In the genomic region with DNA sequence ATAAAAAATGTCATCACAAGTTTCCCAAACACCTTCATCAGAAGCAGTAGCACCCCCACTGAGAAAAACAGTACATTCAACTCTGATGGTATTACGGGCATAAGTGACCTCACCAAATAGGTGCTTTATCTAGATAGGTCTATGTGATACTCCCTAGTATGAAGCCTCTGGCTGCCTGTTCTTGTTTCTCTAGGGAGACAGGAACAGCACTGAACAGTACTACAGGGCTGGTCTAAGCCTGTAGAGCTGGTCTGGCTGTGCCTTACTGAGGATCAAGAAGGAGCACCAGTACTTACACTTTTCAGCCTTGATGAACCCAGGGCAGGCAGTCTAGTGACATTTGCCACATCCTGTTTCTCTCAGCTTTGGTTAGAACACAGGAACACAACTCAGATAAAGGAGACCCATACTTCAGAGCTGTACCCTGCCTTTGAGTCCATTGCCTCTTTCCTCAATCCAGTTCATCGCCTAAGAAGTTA, we compare ENCODE assay signal across 8 cellular contexts. TPM values are rescaled to one million over a fixed set of nuclear protein-coding genes. Genes with fewer than 3 reads are reported as not detected.
A peak's percentile ranks its signal among the peaks of the same experiment; 100 is the strongest.
DNase-seq lines count a peak whose midpoint lies in the region; ATAC-seq, FAIRE-seq and TF ChIP-seq lines count a peak whose summit lies in the region.

No MANE protein-coding gene starts in this region.

- peak overlapping the region; percentile 59 for H3K4me2 ChIP-seq in neural progenitor cell

- H3K27me3 Mint-ChIP-seq in activated CD8-positive, alpha-beta memory T cell treated with anti-CD3 and anti-CD28 coated beads, Interleukin-2, amount 10 ng/mL, durations not matched to agents 7 days and 5 days = no peaks in the 10 kb centered on the region
- no peaks in the 10 kb centered on the region for H3K27me3 Mint-ChIP-seq in neural progenitor cell (ENCODE audit: insufficient read depth, low read depth)
- no peaks in the 10 kb centered on the region for H3K27me3 Mint-ChIP-seq in osteocyte (ENCODE audit: unreplicated experiment)

- no peak overlapping the region for H3K9ac ChIP-seq in neural progenitor cell

- TF ChIP-seq POLR2A in H54 (IDR thresholded peaks at IDR 0.05; ENCODE audit: low read depth, low read length) = no peak

- no peak overlapping the region for H3K4me3 ChIP-seq in neural progenitor cell
- no peak overlapping the region for H3K4me3 ChIP-seq in ascending aorta

- peak; percentile 81 for DNase-seq in activated CD8-positive, alpha-beta memory T cell treated with anti-CD3 and anti-CD28 coated beads, Interleukin-2, amount 10 ng/mL, durations not matched to agents 7 days and 5 days
- DNase-seq in neural progenitor cell (ENCODE audit: low spot score) = no peak
- no peak for DNase-seq in ascending aorta (ENCODE audit: low spot score in 2 of 2)
- DNase-seq in osteocyte (ENCODE audit: extremely low spot score, unreplicated experiment) = no peak
- DNase-seq in SW480 (ENCODE audit: low spot score) = no peak
- DNase-seq in H54 (ENCODE audit: insufficient read length, low spot score) = no peak

- peaks cover 32% of the 10 kb centered on the region for H3F3A ChIP-seq in neural progenitor cell (ENCODE audit: low read depth)

- ATAC-seq in GM19372 (IDR thresholded peaks at IDR 0.05; ENCODE audit: low read depth, unreplicated experiment) = peak; percentile 62
- ATAC-seq in HG03095 (IDR thresholded peaks at IDR 0.05; ENCODE audit: unreplicated experiment) = peak; percentile 58
- ATAC-seq in activated CD8-positive, alpha-beta memory T cell treated with anti-CD3 and anti-CD28 coated beads, Interleukin-2, amount 10 ng/mL, durations not matched to agents 7 days and 5 days = peak; percentile 84

- H3K36me3 ChIP-seq in neural progenitor cell (peaks cover 21% of the 10 kb centered on the region), ascending aorta (peaks cover 0 to 5% of the 10 kb centered on the region in 2 donors)

- CTCF ChIA-PET in activated CD8-positive, alpha-beta memory T cell treated with anti-CD3 and anti-CD28 coated beads, Interleukin-2, amount 10 ng/mL, durations not matched to agents 7 days and 5 days (lab: Charles Lee) = interaction anchor here (0.5 to 6.6 kb wide), 11 partner anchors 8 to 249 kb away, joined by 3 to 65 read pairs (median 4); a partner anchor contains a TSS

- TF ChIP-seq CTCF in neural progenitor cell (IDR thresholded peaks at IDR 0.05) (no peak), ascending aorta (IDR thresholded peaks at IDR 0.05) (no peak), osteocyte (IDR thresholded peaks at IDR 0.05) (no peak)

- H3K36me3 Mint-ChIP-seq in activated CD8-positive, alpha-beta memory T cell treated with anti-CD3 and anti-CD28 coated beads, Interleukin-2, amount 10 ng/mL, durations not matched to agents 7 days and 5 days = peaks cover 87% of the 10 kb centered on the region
- H3K36me3 Mint-ChIP-seq in neural progenitor cell = peaks cover 44% of the 10 kb centered on the region
- H3K36me3 Mint-ChIP-seq in osteocyte (ENCODE audit: unreplicated experiment) = peaks cover 49% of the 10 kb centered on the region

- H4K20me1 ChIP-seq in neural progenitor cell (ENCODE audit: low read depth) = no peaks in the 10 kb centered on the region

- no peak for FAIRE-seq in H54 (lab: Jason Lieb, UNC)

- H3K4me1 Mint-ChIP-seq in activated CD8-positive, alpha-beta memory T cell treated with anti-CD3 and anti-CD28 coated beads, Interleukin-2, amount 10 ng/mL, durations not matched to agents 7 days and 5 days = peaks cover 95% of the 10 kb centered on the region
- peaks cover 12% of the 10 kb centered on the region for H3K4me1 Mint-ChIP-seq in neural progenitor cell
- H3K4me1 Mint-ChIP-seq in osteocyte (ENCODE audit: unreplicated experiment) = peaks cover 13% of the 10 kb centered on the region

- intact Hi-C loops in ascending aorta (cut with DNase I) = no loop called here

- peak overlapping the region; percentile 78 for H3K4me3 Mint-ChIP-seq in activated CD8-positive, alpha-beta memory T cell treated with anti-CD3 and anti-CD28 coated beads, Interleukin-2, amount 10 ng/mL, durations not matched to agents 7 days and 5 days
- H3K4me3 Mint-ChIP-seq in neural progenitor cell (no peak overlapping the region), osteocyte (ENCODE audit: unreplicated experiment) (no peak overlapping the region)

- peak overlapping the region; percentile 94 for H3K27ac Mint-ChIP-seq in activated CD8-positive, alpha-beta memory T cell treated with anti-CD3 and anti-CD28 coated beads, Interleukin-2, amount 10 ng/mL, durations not matched to agents 7 days and 5 days
- H3K27ac Mint-ChIP-seq in neural progenitor cell = no peak overlapping the region
- no peak overlapping the region for H3K27ac Mint-ChIP-seq in osteocyte (ENCODE audit: unreplicated experiment)

- H3K27ac ChIP-seq in neural progenitor cell (peak overlapping the region; percentile 69), ascending aorta (no peak overlapping the region)

- H3K9me3 ChIP-seq in neural progenitor cell (ENCODE audit: low read depth) = no peaks in the 10 kb centered on the region
- no peaks in the 10 kb centered on the region for H3K9me3 ChIP-seq in ascending aorta

- H3K9me3 Mint-ChIP-seq in activated CD8-positive, alpha-beta memory T cell treated with anti-CD3 and anti-CD28 coated beads, Interleukin-2, amount 10 ng/mL, durations not matched to agents 7 days and 5 days (ENCODE audit: low read depth) = peaks cover 2% of the 10 kb centered on the region
- peaks cover 3% of the 10 kb centered on the region for H3K9me3 Mint-ChIP-seq in neural progenitor cell
- peaks cover 14% of the 10 kb centered on the region for H3K9me3 Mint-ChIP-seq in osteocyte (ENCODE audit: unreplicated experiment)

- H2AFZ ChIP-seq in neural progenitor cell (replicated peaks) = no peak overlapping the region

- peaks cover 35% of the 10 kb centered on the region for H3K4me1 ChIP-seq in neural progenitor cell
- no peaks in the 10 kb centered on the region for H3K4me1 ChIP-seq in ascending aorta

- H3K27me3 ChIP-seq in neural progenitor cell (no peaks in the 10 kb centered on the region), ascending aorta (no peaks in the 10 kb centered on the region)

- H3K79me2 ChIP-seq in neural progenitor cell (ENCODE audit: low read depth) = no peaks in the 10 kb centered on the region

RNA-seq across cellular contexts. Expression of a gene that starts 35.9 kb away (rescaled TPM):
- total RNA-seq in activated CD8-positive, alpha-beta memory T cell treated with anti-CD3 and anti-CD28 coated beads, Interleukin-2, amount 10 ng/mL, durations not matched to agents 7 days and 5 days = 10 to 100 TPM; 44.9 to 47.4 TPM
- total RNA-seq in neural progenitor cell (ENCODE audit: low replicate concordance) (18.1 and 28.7 TPM in 2 replicates), ascending aorta (6.9 TPM), osteocyte (10.4 and 10.8 TPM in 2 replicates)

RNA-seq across cellular contexts. Expression of a gene that starts 36.2 kb away (rescaled TPM):
- total RNA-seq in activated CD8-positive, alpha-beta memory T cell treated with anti-CD3 and anti-CD28 coated beads, Interleukin-2, amount 10 ng/mL, durations not matched to agents 7 days and 5 days = 10 to 100 TPM; 13.9 to 23.8 TPM
- total RNA-seq in neural progenitor cell (ENCODE audit: low replicate concordance) (23.0 and 31.2 TPM in 2 replicates), ascending aorta (5.5 TPM), osteocyte (16.7 and 21.4 TPM in 2 replicates)
